In the genomic region with DNA sequence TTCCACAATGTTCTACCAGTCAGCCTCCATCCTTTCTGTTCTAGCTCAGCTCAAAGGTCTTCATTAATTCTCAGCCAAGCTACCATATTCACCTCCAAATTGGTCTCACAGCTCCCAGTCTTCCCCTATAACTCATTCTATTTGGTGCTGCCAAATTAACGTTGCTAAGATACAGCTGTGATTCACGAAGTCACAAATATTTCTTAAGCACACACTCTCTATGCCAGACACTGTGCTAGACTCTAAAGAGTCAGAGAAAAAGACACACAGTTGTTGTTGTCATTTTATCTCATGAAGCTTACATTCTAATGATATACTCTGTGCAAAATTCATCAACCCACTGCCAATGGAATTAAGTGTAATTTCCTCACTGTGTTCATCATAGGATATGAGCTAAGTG, we compare ENCODE assay signal across 17 cellular contexts.
A peak's percentile ranks its signal among the peaks of the same experiment; 100 is the strongest.
DNase-seq lines count a peak whose midpoint lies in the region; ATAC-seq, FAIRE-seq and TF ChIP-seq lines count a peak whose summit lies in the region.
"Had no signal": no experiment of that assay in that cellular context is flagged by ENCODE, and none has a peak within 500 bp of the region (broad histone marks: within the 10 kb centered on the region; RNA-seq: fewer than 3 reads in every experiment).

No MANE protein-coding gene starts in this region.

- H3K9me1 ChIP-seq in K562 (ENCODE audit: control insufficient read depth, insufficient read depth, low read length) (no peaks in the 10 kb centered on the region), keratinocyte (ENCODE audit: control insufficient read depth, extremely low read depth, insufficient read depth, low read length) (no peaks in the 10 kb centered on the region)

- no peak overlapping the region for H3K9ac ChIP-seq in K562 (ENCODE audit: insufficient read depth in 1 of 2, low read depth in 2 of 2, low read length in 2 of 2)
- no peak overlapping the region for H3K9ac ChIP-seq in keratinocyte (ENCODE audit: control insufficient read depth, extremely low read depth, insufficient read depth, low read length)

- H3K27ac Mint-ChIP-seq in activated naive CD4-positive, alpha-beta T cell treated with anti-CD3 and anti-CD28 coated beads for 36 hours, result no peak overlapping the region

- H3K9me3 ChIP-seq in K562 (replicated peaks; ENCODE audit: control insufficient read depth, insufficient read depth, low read depth, low read length) (no peaks in the 10 kb centered on the region), keratinocyte (ENCODE audit: control insufficient read depth, low read depth, low read length) (no peaks in the 10 kb centered on the region)
- H3K9me3 ChIP-seq: BE2C, stomach, vagina had no signal

- TF ChIP-seq POLR2A in K562 (conservative IDR thresholded peaks at IDR 0.05), result no peak

- CTCF ChIA-PET in K562 (lab: Yijun Ruan, JAX; ENCODE audit: low intra/inter-chr PET ratio), result no interaction called here
- CTCF ChIA-PET in activated naive CD4-positive, alpha-beta T cell treated with anti-CD3 and anti-CD28 coated beads for 36 hours (lab: Charles Lee), result no interaction called here

- H3K79me2 ChIP-seq in K562 (ENCODE audit: control insufficient read depth, insufficient read depth, low read length) (no peaks in the 10 kb centered on the region), keratinocyte (ENCODE audit: control insufficient read depth, insufficient read depth, low read length) (peaks cover 5% of the 10 kb centered on the region)

- no peak overlapping the region for H3K4me3 Mint-ChIP-seq in activated naive CD4-positive, alpha-beta T cell treated with anti-CD3 and anti-CD28 coated beads for 36 hours

- ATAC-seq in K562, result no peak
- no peak for ATAC-seq in HG02571 (IDR thresholded peaks at IDR 0.05; ENCODE audit: unreplicated experiment)
- ATAC-seq in GM21786 (IDR thresholded peaks at IDR 0.05; ENCODE audit: unreplicated experiment), result no peak

- H2AFZ ChIP-seq in K562 (ENCODE audit: low read depth, low read length) (no peak overlapping the region), keratinocyte (ENCODE audit: control insufficient read depth, low read length) (no peak overlapping the region)

- WGBS in K562 (ENCODE audit: insufficient coverage, low coverage, missing lambda C conversion rate), result 0% methylated on average over 2 of the region's 2 CpGs

- H3K4me2 ChIP-seq in K562 (ENCODE audit: insufficient read depth, low read length), result no peak overlapping the region
- H3K4me2 ChIP-seq in keratinocyte (ENCODE audit: control insufficient read depth, extremely low read depth, insufficient read depth, low read depth, low read length), result peak overlapping the region; percentile 13

- no peaks in the 10 kb centered on the region for H3K27me3 Mint-ChIP-seq in activated naive CD4-positive, alpha-beta T cell treated with anti-CD3 and anti-CD28 coated beads for 36 hours (ENCODE audit: low read depth)

- FAIRE-seq in K562 (lab: Jason Lieb, UNC) (no peak), keratinocyte (lab: Jason Lieb, UNC) (peak; percentile 17)
- FAIRE-seq: frontal cortex had no signal

- no peaks in the 10 kb centered on the region for H3K4me1 Mint-ChIP-seq in activated naive CD4-positive, alpha-beta T cell treated with anti-CD3 and anti-CD28 coated beads for 36 hours (ENCODE audit: low read depth)

- H3K4me3 ChIP-seq in AG10803 (ENCODE audit: low read length), result no peak overlapping the region
- no peak overlapping the region for H3K4me3 ChIP-seq in K562
- H3K4me3 ChIP-seq in keratinocyte (ENCODE audit: control insufficient read depth in 2 of 3, extremely low read depth in 1 of 3, insufficient read depth in 2 of 3, low read depth in 1 of 3, low read length in 3 of 3), result no peak overlapping the region
- H3K4me3 ChIP-seq: stomach, vagina had no signal

- H3K4me1 ChIP-seq in K562 (replicated peaks in 1 of 2; ENCODE audit: control insufficient read depth in 2 of 2, insufficient read depth in 2 of 2, low read length in 2 of 2) (no peaks in the 10 kb centered on the region), keratinocyte (ENCODE audit: control insufficient read depth, extremely low read depth, insufficient read depth, low read length) (peaks cover 25% of the 10 kb centered on the region)
- H3K4me1 ChIP-seq: BE2C, stomach, vagina had no signal

- DNase-seq in AG10803 (ENCODE audit: low read depth), result peak; percentile 79
- peak; percentile 52 for DNase-seq in HT1080 (ENCODE audit: low read depth)
- no peak for DNase-seq in K562 (ENCODE audit: extremely low read depth in 1 of 4, low spot score in 3 of 4)
- DNase-seq in keratinocyte (ENCODE audit: low read depth, low spot score), result no peak
- no peak for DNase-seq in SHP77 treated with DMSO at 0.1 percent for 48 hours (lab: John Stamatoyannopoulos, UW)
- no peak for DNase-seq in activated naive CD4-positive, alpha-beta T cell treated with anti-CD3 and anti-CD28 coated beads for 36 hours
- DNase-seq: anterior cingulate cortex, BE2C, Kasumi-1, NCI-H1930, NCI-H510A treated with DMSO at 0.1 percent for 48 hours, stomach had no signal

- TF ChIP-seq RAD21 in K562 (CRISPR knock-in tag; conservative IDR thresholded peaks at IDR 0.05 in 1 of 2, IDR thresholded peaks at IDR 0.05 in 1 of 2), result no peak

- H3K27me3 ChIP-seq in K562 (ENCODE audit: control insufficient read depth in 2 of 2, insufficient read depth in 2 of 2, low read length in 2 of 2) (peaks cover 0 to 3% of the 10 kb centered on the region in 2 experiments; a peak in 2 of 5 replicates), keratinocyte (ENCODE audit: control insufficient read depth, extremely low read depth, insufficient read depth, low read length) (no peaks in the 10 kb centered on the region)
- H3K27me3 ChIP-seq: BE2C, stomach, vagina had no signal

- BruUV-seq in K562 (replicated peaks; lab: Mats Ljungman, UMichigan), result no TSS peak

- H3K36me3 ChIP-seq in K562 (ENCODE audit: control insufficient read depth, insufficient read depth, low read length), result no peaks in the 10 kb centered on the region
- peaks cover 0 to 2% of the 10 kb centered on the region in 2 experiments for H3K36me3 ChIP-seq in keratinocyte (ENCODE audit: control insufficient read depth in 2 of 2, extremely low read depth in 1 of 2, insufficient read depth in 2 of 2, low read length in 2 of 2)
- H3K36me3 ChIP-seq: BE2C, stomach, vagina had no signal

- no peaks in the 10 kb centered on the region for H3K9me3 Mint-ChIP-seq in activated naive CD4-positive, alpha-beta T cell treated with anti-CD3 and anti-CD28 coated beads for 36 hours

- H3K27ac ChIP-seq in K562 (ENCODE audit: extremely low read depth, low read depth, low read length) (no peak overlapping the region), keratinocyte (ENCODE audit: control insufficient read depth, insufficient read depth, low read length) (no peak overlapping the region)
- H3K27ac ChIP-seq: stomach, vagina, VCaP had no signal

- no peak for TF ChIP-seq CTCF in AG10803 (conservative IDR thresholded peaks at IDR 0.05; ENCODE audit: low read length)
- no peak for TF ChIP-seq CTCF in K562 (IDR thresholded peaks at IDR 0.05 in 2 of 3, conservative IDR thresholded peaks at IDR 0.05 in 1 of 3; ENCODE audit: insufficient read depth in 2 of 3, low read depth in 1 of 3, low read length in 3 of 3)
- TF ChIP-seq CTCF in keratinocyte (optimal IDR thresholded peaks at IDR 0.05 in 1 of 3, IDR thresholded peaks at IDR 0.05 in 1 of 3, conservative IDR thresholded peaks at IDR 0.05 in 1 of 3; ENCODE audit: extremely low read depth in 1 of 3, insufficient read depth in 2 of 3, low read length in 3 of 3), result no peak

- dilution Hi-C loops in keratinocyte (cut with MboI; ENCODE audit: extremely low pct_ligation_motif_present, low sequenced_read_pairs), result no loop called here

- POLR2A ChIA-PET in K562 (lab: Yijun Ruan, JAX), result interaction anchor here (1.2 kb wide), 1 partner anchor 12 kb away, joined by 5 read pairs; no protein-coding TSS in a partner anchor

- intact Hi-C loops in K562 (cut with micrococcal nuclease), result no loop called here
- intact Hi-C loops in activated naive CD4-positive, alpha-beta T cell treated with anti-CD3 and anti-CD28 coated beads for 36 hours (cut with micrococcal nuclease), result no loop called here

- in situ Hi-C loops in K562 (cut with MboI), result no loop called here

- TF ChIP-seq EP300 in K562 (IDR thresholded peaks at IDR 0.05; ENCODE audit: low read length), result no peak

- no peaks in the 10 kb centered on the region for H3K36me3 Mint-ChIP-seq in activated naive CD4-positive, alpha-beta T cell treated with anti-CD3 and anti-CD28 coated beads for 36 hours (ENCODE audit: low read depth)

- H4K20me1 ChIP-seq in K562 (replicated peaks; ENCODE audit: control insufficient read depth, insufficient read depth, low read length) (no peaks in the 10 kb centered on the region), keratinocyte (ENCODE audit: control insufficient read depth, extremely low read depth, insufficient read depth, low read length) (no peaks in the 10 kb centered on the region)

TF ChIP-seq in K562, 482 proteins besides CTCF, POLR2A, EP300 and RAD21:
- peak; percentile 25; the same call in 1 of the 2 replicates for TF ChIP-seq PKNOX1 (IDR thresholded peaks at IDR 0.05)
- no peak for TF ChIP-seq SMAD1 (IDR thresholded peaks at IDR 0.05; ENCODE audit: low read depth, low read length, partially characterized antibody)

Comparison
In these comparisons a context has a peak if more than half of its experiments do, and no peak if none do; other contexts are left out.
1. DNase-seq: peak in AG10803 (single experiment) and HT1080 (single experiment); none in K562 (0 of 4), keratinocyte (single experiment), SHP77 treated with DMSO at 0.1 percent for 48 hours (single experiment) and activated naive CD4-positive, alpha-beta T cell treated with anti-CD3 and anti-CD28 coated beads for 36 hours (single experiment).